ENCODE assay signal across 9 cellular contexts in the genomic region with DNA sequence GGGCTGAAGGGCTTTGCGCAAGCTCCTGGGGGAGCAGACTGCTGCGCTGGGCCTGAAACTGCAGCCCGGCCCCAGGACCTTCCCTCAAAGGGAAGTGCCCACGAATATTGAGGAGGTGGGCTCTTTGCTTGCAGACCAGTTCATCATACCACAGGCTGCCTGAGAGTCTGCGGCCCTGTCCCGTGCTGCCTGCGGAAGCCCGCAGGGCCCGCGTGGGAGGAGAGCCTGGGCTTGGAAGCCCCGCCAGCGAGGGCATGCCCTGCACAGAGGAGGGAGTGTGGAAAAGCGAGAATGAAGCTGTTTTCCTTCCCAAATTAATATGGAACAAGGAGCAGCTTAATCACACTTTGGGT.
DNase-seq lines count a peak whose midpoint lies in the region; ATAC-seq and TF ChIP-seq lines count a peak whose summit lies in the region.
"Had no signal": no experiment of that assay in that cellular context is flagged by ENCODE, and none has a peak within 500 bp of the region (broad histone marks: within the 10 kb centered on the region; RNA-seq: fewer than 3 reads in every experiment).

No MANE protein-coding gene starts in this region.

- no peaks in the 10 kb centered on the region; the same call in 1 of the 2 replicates for H3K27me3 ChIP-seq in GM23248 (replicated peaks; ENCODE audit: insufficient read depth)
- peaks cover 14 to 27% (median 24%) of the 10 kb centered on the region in 3 donors for H3K27me3 ChIP-seq in skeletal muscle tissue (ENCODE audit: control insufficient read depth in 3 of 3, insufficient read depth in 3 of 3, low read length in 3 of 3)
- no peaks in the 10 kb centered on the region for H3K27me3 ChIP-seq in uterus
- H3K27me3 ChIP-seq: SJCRH30 had no signal

- H3K36me3 Mint-ChIP-seq in T-helper 17 cell (ENCODE audit: low read depth): no peaks in the 10 kb centered on the region

- DNase-seq in GM23248: no peak
- DNase-seq in T-helper 17 cell: no peak
- no peak for DNase-seq in fibroblast of villous mesenchyme (ENCODE audit: low read depth)
- DNase-seq in HK-2 (ENCODE audit: unreplicated experiment): no peak
- no peak for DNase-seq in uterus
- no peak for DNase-seq in erythroblast (lab: John Stamatoyannopoulos, UW)
- DNase-seq: SJCRH30 had no signal

- H3K27ac ChIP-seq in GM23248 (no peak overlapping the region), skeletal muscle tissue (ENCODE audit: low read depth, low read length) (no peak overlapping the region), uterus (no peak overlapping the region)
- H3K27ac ChIP-seq: SJCRH30 had no signal

- no peak for TF ChIP-seq POLR2A in uterus (IDR thresholded peaks at IDR 0.05)
- no peak for TF ChIP-seq POLR2A in erythroblast (IDR thresholded peaks at IDR 0.05; ENCODE audit: low read length)

- H3K9ac ChIP-seq in GM23248: no peak overlapping the region
- H3K9ac ChIP-seq in skeletal muscle tissue (ENCODE audit: low read depth in 1 of 3, low read length in 3 of 3): no peak overlapping the region

- no peaks in the 10 kb centered on the region for H3K79me2 ChIP-seq in GM23248 (ENCODE audit: insufficient read depth)

- TF ChIP-seq CTCF in fibroblast of villous mesenchyme (IDR thresholded peaks at IDR 0.05; ENCODE audit: insufficient read depth, low read depth, low read length) (no peak), uterus (IDR thresholded peaks at IDR 0.05) (no peak)

- H3K4me3 ChIP-seq in GM23248: no peak overlapping the region
- H3K4me3 ChIP-seq in fibroblast of villous mesenchyme (ENCODE audit: low read depth, low read length): peak overlapping the region; percentile 23
- H3K4me3 ChIP-seq in skeletal muscle tissue (ENCODE audit: low read length in 3 of 3): peak overlapping the region in 2 of 3 donors; percentile 22 to 48
- H3K4me3 ChIP-seq in uterus: no peak overlapping the region
- H3K4me3 ChIP-seq: SJCRH30 had no signal

- no peaks in the 10 kb centered on the region for H3K4me1 ChIP-seq in GM23248 (ENCODE audit: insufficient read depth)
- peaks cover 0 to 7% (median 2%) of the 10 kb centered on the region in 3 donors for H3K4me1 ChIP-seq in skeletal muscle tissue (ENCODE audit: control insufficient read depth in 3 of 3, insufficient read depth in 3 of 3, low read length in 3 of 3)
- peaks cover 0 to 5% of the 10 kb centered on the region in 2 donors for H3K4me1 ChIP-seq in uterus
- H3K4me1 ChIP-seq: SJCRH30 had no signal

- H3K36me3 ChIP-seq in GM23248 (ENCODE audit: low read depth) (no peaks in the 10 kb centered on the region), skeletal muscle tissue (ENCODE audit: control insufficient read depth in 3 of 3, insufficient read depth in 3 of 3, low read length in 3 of 3) (no peaks in the 10 kb centered on the region), uterus (no peaks in the 10 kb centered on the region)
- H3K36me3 ChIP-seq: SJCRH30 had no signal

- no peak overlapping the region for H3K4me2 ChIP-seq in GM23248 (ENCODE audit: unreplicated experiment)

- no peaks in the 10 kb centered on the region for H3K9me2 ChIP-seq in GM23248 (ENCODE audit: insufficient read depth)

- in situ Hi-C loops in GM23248 (cut with MboI): no loop called here

- no peaks in the 10 kb centered on the region for H3F3A ChIP-seq in GM23248 (ENCODE audit: insufficient read depth)

- H3K4me3 Mint-ChIP-seq in T-helper 17 cell: peak overlapping the region; percentile 85

- H4K20me1 ChIP-seq in GM23248 (ENCODE audit: insufficient read depth): no peaks in the 10 kb centered on the region

- 51 to 53% methylated on average over 12 to 13 of the region's 13 CpGs for WGBS in GM23248 (ENCODE audit: low coverage in 1 of 2, low lambda C conversion rate in 2 of 2, missing lambda C conversion rate in 2 of 2), 2 experiments

- H3K9me3 ChIP-seq in GM23248 (ENCODE audit: low read depth) (no peaks in the 10 kb centered on the region), T-helper 17 cell (ENCODE audit: control insufficient read depth, low read length, poor library complexity, severe bottlenecking) (no peaks in the 10 kb centered on the region), skeletal muscle tissue (ENCODE audit: control insufficient read depth in 3 of 3, low read length in 3 of 3) (no peaks in the 10 kb centered on the region), uterus (no peaks in the 10 kb centered on the region)
- H3K9me3 ChIP-seq: SJCRH30 had no signal

- H3K27me3 Mint-ChIP-seq in T-helper 17 cell: peaks cover 5% of the 10 kb centered on the region

- H3K27ac Mint-ChIP-seq in T-helper 17 cell: peak overlapping the region; percentile 11

- intact Hi-C loops in uterus (cut with DNase I; ENCODE audit: low total_unique reads): no loop called here

- peaks cover 14% of the 10 kb centered on the region for H3K4me1 Mint-ChIP-seq in T-helper 17 cell

- H2AFZ ChIP-seq in GM23248: 0 out of 2 replicates have a peak overlapping the region, but pooled peaks have one; percentile 66

- ATAC-seq in T-helper 17 cell (peak; percentile 2), HG03460 (IDR thresholded peaks at IDR 0.05; ENCODE audit: unreplicated experiment) (no peak)

Comparison
In these comparisons a context has a peak if more than half of its experiments do, and no peak if none do; other contexts are left out.
1. H3K4me3 ChIP-seq: peak in fibroblast of villous mesenchyme (single experiment) and skeletal muscle tissue (2 of 3); none in GM23248 (single experiment) and uterus (0 of 2).